20 cellular contexts compared by ENCODE assay signal in genomic region chr1:111499026-111499790, GRCh38. TPM values are rescaled to one million over a fixed set of nuclear protein-coding genes. Genes with fewer than 3 reads are reported as not detected.
A peak's percentile ranks its signal among the peaks of the same experiment; 100 is the strongest.
DNase-seq lines count a peak whose midpoint lies in the region; ATAC-seq and TF ChIP-seq lines count a peak whose summit lies in the region.
"Had no signal": no experiment of that assay in that cellular context is flagged by ENCODE, and none has a peak within 500 bp of the region (broad histone marks: within the 10 kb centered on the region; RNA-seq: fewer than 3 reads in every experiment).

No MANE protein-coding gene starts in this region.

- no peak overlapping the region for H3K4me3 Mint-ChIP-seq in memory B cell

- no peak overlapping the region for H2AFZ ChIP-seq in mammary epithelial cell (ENCODE audit: low read depth, low read length)

- H3K27me3 ChIP-seq in mammary epithelial cell (ENCODE audit: insufficient read depth, low read length) (peaks cover 3% of the 10 kb centered on the region), breast epithelium (no peaks in the 10 kb centered on the region)

- 71% methylated on average over 2 of the region's 5 CpGs for WGBS in mammary epithelial cell (ENCODE audit: low coverage, missing lambda C conversion rate)

- BruUV-seq in mammary epithelial cell (replicated peaks; lab: Mats Ljungman, UMichigan), result no TSS peak

- TF ChIP-seq CTCF in mammary epithelial cell (conservative IDR thresholded peaks at IDR 0.05 in 1 of 2, IDR thresholded peaks at IDR 0.05 in 1 of 2; ENCODE audit: extremely low read depth in 1 of 2, insufficient read depth in 1 of 2, low read depth in 1 of 2, low read length in 2 of 2), result no peak
- TF ChIP-seq CTCF in breast epithelium (IDR thresholded peaks at IDR 0.05), result no peak
- TF ChIP-seq CTCF in epithelial cell of esophagus (IDR thresholded peaks at IDR 0.05; ENCODE audit: insufficient read depth, low read depth, low read length, missing control alignments), result no peak

- H3K4me1 Mint-ChIP-seq in memory B cell, result peaks cover 20% of the 10 kb centered on the region

- DNase-seq in mammary epithelial cell (peak; percentile 5), breast epithelium (ENCODE audit: low spot score in 2 of 2) (no peak), epithelial cell of esophagus (ENCODE audit: low read depth) (peak; percentile 35), memory B cell (ENCODE audit: low spot score in 2 of 2) (no peak), left cardiac atrium (no peak), NCI-H1694 (lab: John Stamatoyannopoulos, UW) (no peak), NCI-H1105 treated with DMSO at 0.1 percent for 48 hours (lab: John Stamatoyannopoulos, UW) (no peak)
- DNase-seq in stimulated activated CD4-positive, alpha-beta T cell treated with anti-CD3 and anti-CD28 coated beads, Interleukin-2, amount 100 ng/mL, for 24 hours, result no peak
- DNase-seq: AML-193, DMS79 treated with DMSO at 0.1 percent for 48 hours, KG1, NCI-H1436 treated with DMSO at 0.1 percent for 48 hours, NCI-H2029 treated with DMSO at 0.1 percent for 48 hours, NCI-H446 treated with DMSO at 0.1 percent for 48 hours, Right ventricle myocardium superior had no signal

- ATAC-seq in memory B cell (ENCODE audit: low read depth), result no peak
- no peak for ATAC-seq in left cardiac atrium

- no peak overlapping the region for H3K27ac ChIP-seq in mammary epithelial cell (ENCODE audit: insufficient read depth, low read depth, low read length)
- no peak overlapping the region for H3K27ac ChIP-seq in breast epithelium
- H3K27ac ChIP-seq: 22Rv1, C4-2B had no signal

- CTCF ChIA-PET in mammary epithelial cell (lab: Charles Lee; ENCODE audit: low non-redundant PET), result no interaction called here

- H3K27me3 Mint-ChIP-seq in memory B cell, result no peaks in the 10 kb centered on the region

- dilution Hi-C loops in mammary epithelial cell (cut with HindIII; ENCODE audit: low sequenced_read_pairs), result no loop called here

- H3K9me3 ChIP-seq in mammary epithelial cell (replicated peaks; ENCODE audit: insufficient read depth, low read length) (no peaks in the 10 kb centered on the region), breast epithelium (no peaks in the 10 kb centered on the region)

- H3K36me3 ChIP-seq in mammary epithelial cell (ENCODE audit: insufficient read depth, low read length) (no peaks in the 10 kb centered on the region), breast epithelium (no peaks in the 10 kb centered on the region)

- H3K4me3 ChIP-seq in mammary epithelial cell (replicated peaks in 1 of 3; ENCODE audit: insufficient read depth in 1 of 3, low read depth in 2 of 3, low read length in 3 of 3) (no peak overlapping the region), breast epithelium (no peak overlapping the region), epithelial cell of esophagus (ENCODE audit: low read length) (no peak overlapping the region)

- H3K27ac Mint-ChIP-seq in memory B cell, result peak overlapping the region; percentile 22

- H3K4me1 ChIP-seq in mammary epithelial cell (ENCODE audit: insufficient read depth, low read length) (no peaks in the 10 kb centered on the region), breast epithelium (no peaks in the 10 kb centered on the region)

- no peak for TF ChIP-seq POLR2A in breast epithelium (IDR thresholded peaks at IDR 0.05)

- H3K4me2 ChIP-seq in mammary epithelial cell (ENCODE audit: insufficient read depth, low read depth, low read length), result no peak overlapping the region

- H3K9me3 Mint-ChIP-seq in memory B cell, result peaks cover 7% of the 10 kb centered on the region

- no peak overlapping the region for H3K9ac ChIP-seq in mammary epithelial cell (ENCODE audit: insufficient read depth, low read length)

- H3K79me2 ChIP-seq in mammary epithelial cell (ENCODE audit: insufficient read depth, low read length), result no peaks in the 10 kb centered on the region

- peaks cover 8% of the 10 kb centered on the region for H3K36me3 Mint-ChIP-seq in memory B cell

- in situ Hi-C loops in mammary epithelial cell (cut with MboI; ENCODE audit: low sequenced_read_pairs in 2 of 2), result loop anchor here in 1 of 2 donors (10.0 to 25.0 kb wide), 2 partner anchors 276 to 488 kb away; partner anchors contain the start of gene KCND3

- no peaks in the 10 kb centered on the region for H4K20me1 ChIP-seq in mammary epithelial cell (ENCODE audit: insufficient read depth, low read length)

- intact Hi-C loops in mammary epithelial cell (cut with micrococcal nuclease), result no loop called here
- intact Hi-C loops in breast epithelium (cut with DNase I; ENCODE audit: low total_unique reads), result no loop called here
- intact Hi-C loops in left cardiac atrium (cut with DNase I), result no loop called here

RNA-seq across cellular contexts. Expression of gene ADORA3, which starts 4.2 kb away (rescaled TPM):
- total RNA-seq in mammary epithelial cell (not detected), breast epithelium (10 to 100 TPM in 2 of 3 donors, 1 to 10 TPM in 1; 9.5 to 13.8 (median 13.2) TPM), left cardiac atrium (1 to 10 TPM; 5.5 to 6.6 TPM)
- not detected for polyA plus RNA-seq in mammary epithelial cell
- not detected for polyA minus RNA-seq in mammary epithelial cell
- total RNA-seq: G401, H4 had no signal

RNA-seq across cellular contexts. Expression of gene TMIGD3, which starts 4.2 kb away (rescaled TPM):
- total RNA-seq in mammary epithelial cell (not detected), breast epithelium (10 to 100 TPM in 1 of 3 donors, 1 to 10 TPM in 2; 5.9 to 14.6 (median 10.0) TPM), left cardiac atrium (1 to 10 TPM; 2.0 to 4.0 TPM)
- not detected for polyA plus RNA-seq in mammary epithelial cell
- not detected for polyA minus RNA-seq in mammary epithelial cell
- total RNA-seq: G401, H4, OCI-LY7 had no signal

RNA-seq across cellular contexts. Expression of gene C1orf162, which starts 25.4 kb away (rescaled TPM):
- total RNA-seq in mammary epithelial cell, result under 1 TPM; 0.17 to 0.42 TPM
- 0.16 TPM for polyA plus RNA-seq in mammary epithelial cell
- not detected for polyA minus RNA-seq in mammary epithelial cell
- total RNA-seq in breast epithelium, result 10 to 100 TPM; 22.3 to 51.2 (median 23.0) TPM
- total RNA-seq in left cardiac atrium, result 10 to 100 TPM; 17.2 to 22.5 TPM
- total RNA-seq: H4 had no signal

RNA-seq across cellular contexts. Expression of gene ATP5PB, which starts 49.9 kb away (rescaled TPM):
- total RNA-seq in mammary epithelial cell (100 to 1,000 TPM; 184 to 228 TPM), breast epithelium (100 to 1,000 TPM; 143 to 159 (median 148) TPM), left cardiac atrium (100 to 1,000 TPM; 458 to 551 TPM)
- 364 TPM for polyA plus RNA-seq in mammary epithelial cell
- polyA minus RNA-seq in mammary epithelial cell, result 141 TPM

RNA-seq across cellular contexts. Expression of gene WDR77, which starts 50.2 kb away (rescaled TPM):
- 10 to 100 TPM; 51.8 to 71.0 TPM for total RNA-seq in mammary epithelial cell
- polyA plus RNA-seq in mammary epithelial cell, result 165 TPM
- 217 TPM for polyA minus RNA-seq in mammary epithelial cell
- total RNA-seq in breast epithelium, result 10 to 100 TPM; 22.7 to 33.8 (median 30.2) TPM
- total RNA-seq in left cardiac atrium, result 10 to 100 TPM; 22.9 to 31.9 TPM

Comparison
In these comparisons a context has a peak if more than half of its experiments do, and no peak if none do; other contexts are left out.
1. DNase-seq: peak in mammary epithelial cell (single experiment) and epithelial cell of esophagus (single experiment); none in breast epithelium (0 of 2), memory B cell (0 of 2), left cardiac atrium (single experiment), NCI-H1694 (single experiment), NCI-H1105 treated with DMSO at 0.1 percent for 48 hours (single experiment) and stimulated activated CD4-positive, alpha-beta T cell treated with anti-CD3 and anti-CD28 coated beads, Interleukin-2, amount 100 ng/mL, for 24 hours (0 of 2).
2. RNA of gene ADORA3, which starts 4.2 kb away (total RNA-seq): 9.5 to 13.8 TPM in breast epithelium and 5.5 to 6.6 TPM in left cardiac atrium; not detected in mammary epithelial cell; every median in the first group is over 4 times any median in the second.
3. RNA of gene C1orf162, which starts 25.4 kb away (total RNA-seq): 22.3 to 51.2 TPM in breast epithelium and 17.2 to 22.5 TPM in left cardiac atrium; 0.17 to 0.42 TPM in mammary epithelial cell; every median in the first group is over 10 times any median in the second.